In genomic region chr1:205689479-205689878, GRCh38 we compare ENCODE assay signal across 14 cellular contexts. TPM values are rescaled to one million over a fixed set of nuclear protein-coding genes. Genes with fewer than 3 reads are reported as not detected.
DNase-seq lines count a peak whose midpoint lies in the region; ATAC-seq and TF ChIP-seq lines count a peak whose summit lies in the region.
"Had no signal": no experiment of that assay in that cellular context is flagged by ENCODE, and none has a peak within 500 bp of the region (broad histone marks: within the 10 kb centered on the region; RNA-seq: fewer than 3 reads in every experiment).

No MANE protein-coding gene starts in this region.

- H3K36me3 ChIP-seq in HEK293 (ENCODE audit: control insufficient read depth in 2 of 2, insufficient read depth in 1 of 2, low read length in 2 of 2): no peaks in the 10 kb centered on the region
- no peaks in the 10 kb centered on the region for H3K36me3 ChIP-seq in WERI-Rb-1
- no peaks in the 10 kb centered on the region for H3K36me3 ChIP-seq in stomach

- no peak for TF ChIP-seq POLR2A in stomach (IDR thresholded peaks at IDR 0.05)

- TF ChIP-seq CTCF in HEK293 (tag by site-specific recombination; IDR thresholded peaks at IDR 0.05) (no peak), WERI-Rb-1 (IDR thresholded peaks at IDR 0.05; ENCODE audit: low read depth, low read length) (peak; percentile 22), stomach (IDR thresholded peaks at IDR 0.05) (no peak)

- CTCF ChIA-PET in HEK293 (lab: Yijun Ruan, JAX): interaction anchor here (0.9 to 2.6 kb wide), 4 partner anchors 16 to 46 kb away, joined by 3 to 18 read pairs (median 6); no protein-coding TSS in a partner anchor

- no peak for TF ChIP-seq EP300 in stomach (IDR thresholded peaks at IDR 0.05)

- intact Hi-C loops in posterior vena cava (cut with DNase I) (no loop called here), stomach (cut with DNase I; ENCODE audit: low total_unique reads) (no loop called here)

- H3K4me1 ChIP-seq in HEK293 (ENCODE audit: control insufficient read depth, insufficient read depth, low read length) (no peaks in the 10 kb centered on the region), stomach (no peaks in the 10 kb centered on the region)

- no peak for ATAC-seq in HG02571 (IDR thresholded peaks at IDR 0.05; ENCODE audit: unreplicated experiment)
- ATAC-seq: PC-3 had no signal

- no peaks in the 10 kb centered on the region for H3K27me3 ChIP-seq in WERI-Rb-1 (ENCODE audit: insufficient read depth, low read depth, severe bottlenecking)
- H3K27me3 ChIP-seq in stomach: no peaks in the 10 kb centered on the region

- H3K9me3 ChIP-seq in HEK293 (ENCODE audit: control insufficient read depth, insufficient read depth, low read depth, low read length) (no peaks in the 10 kb centered on the region), WERI-Rb-1 (ENCODE audit: severe bottlenecking) (no peaks in the 10 kb centered on the region), stomach (no peaks in the 10 kb centered on the region)

- no peak overlapping the region for H3K27ac ChIP-seq in HEK293 (ENCODE audit: extremely low read depth, low read depth, low read length)
- peak overlapping the region; percentile 76 for H3K27ac ChIP-seq in WERI-Rb-1
- H3K27ac ChIP-seq in stomach: no peak overlapping the region

- 76 to 90% (median 86%) methylated on average over 5 of the region's 5 CpGs for WGBS in stomach, 5 donors

- no peak overlapping the region for H3K4me3 ChIP-seq in HEK293 (ENCODE audit: low read depth, low read length)
- H3K4me3 ChIP-seq in WERI-Rb-1 (ENCODE audit: low read depth, low read length): peak overlapping the region; percentile 19
- no peak overlapping the region for H3K4me3 ChIP-seq in stomach

- DNase-seq in WERI-Rb-1 (peak; percentile 93), iPS-NIHi11 (ENCODE audit: low spot score) (peak; percentile 43), posterior vena cava (ENCODE audit: low spot score) (peak; percentile 26), occipital lobe (lab: John Stamatoyannopoulos, UW) (no peak), stomach (no peak)
- DNase-seq: Calu3; CD4-positive, CD25-positive, alpha-beta regulatory T cell; H7; NCI-H1105 treated with DMSO at 0.1 percent for 48 hours; NCI-H187; NCI-H446; PC-3 had no signal

- POLR2A ChIA-PET in HEK293 (lab: Yijun Ruan, JAX): no interaction called here

TF ChIP-seq in HEK293, 187 proteins besides CTCF, POLR2A, EP300 and RAD21:
- no peak for TF ChIP-seq ZNF19 (tag by site-specific recombination; IDR thresholded peaks at IDR 0.05; ENCODE audit: low read depth)
- no peak for TF ChIP-seq ZNF704 (tag by site-specific recombination; IDR thresholded peaks at IDR 0.05)
- TF ChIP-seq ZNF600 (tag by site-specific recombination; IDR thresholded peaks at IDR 0.05): 0 out of 2 replicates have a peak, but pooled peaks have one; percentile 24
- no peak for TF ChIP-seq PRDM4 (tag by site-specific recombination; IDR thresholded peaks at IDR 0.05)

RNA-seq across cellular contexts. Expression of gene SLC45A3, which starts 9.2 kb away (rescaled TPM):
- total RNA-seq in posterior vena cava: 1 to 10 TPM; 3.6 to 5.3 TPM
- total RNA-seq in occipital lobe: 4.4 TPM
- 10 to 100 TPM in 3 of 5 donors, 1 to 10 TPM in 2; 4.5 to 30.1 (median 21.4) TPM for total RNA-seq in stomach
- polyA plus RNA-seq in stomach: 1 to 10 TPM; 1.6 to 8.2 (median 3.8) TPM
- polyA plus RNA-seq: CD4-positive, CD25-positive, alpha-beta regulatory T cell had no signal

RNA-seq across cellular contexts. Expression of gene ELK4, which starts 57.7 kb away (rescaled TPM):
- total RNA-seq in posterior vena cava (10 to 100 TPM; 49.8 to 54.6 TPM), occipital lobe (13.3 TPM), stomach (10 to 100 TPM in 4 of 5 donors, 1 to 10 TPM in 1; 8.0 to 38.7 (median 18.1) TPM)
- polyA plus RNA-seq in stomach: 1 to 10 TPM; 3.5 to 4.1 (median 4.0) TPM

Comparison
In these comparisons a context has a peak if more than half of its experiments do, and no peak if none do; other contexts are left out.
1. DNase-seq: peak in WERI-Rb-1 (single experiment), iPS-NIHi11 (single experiment) and posterior vena cava (single experiment); none in occipital lobe (single experiment) and stomach (single experiment).